8 cellular contexts compared by ENCODE assay signal in the genomic region with DNA sequence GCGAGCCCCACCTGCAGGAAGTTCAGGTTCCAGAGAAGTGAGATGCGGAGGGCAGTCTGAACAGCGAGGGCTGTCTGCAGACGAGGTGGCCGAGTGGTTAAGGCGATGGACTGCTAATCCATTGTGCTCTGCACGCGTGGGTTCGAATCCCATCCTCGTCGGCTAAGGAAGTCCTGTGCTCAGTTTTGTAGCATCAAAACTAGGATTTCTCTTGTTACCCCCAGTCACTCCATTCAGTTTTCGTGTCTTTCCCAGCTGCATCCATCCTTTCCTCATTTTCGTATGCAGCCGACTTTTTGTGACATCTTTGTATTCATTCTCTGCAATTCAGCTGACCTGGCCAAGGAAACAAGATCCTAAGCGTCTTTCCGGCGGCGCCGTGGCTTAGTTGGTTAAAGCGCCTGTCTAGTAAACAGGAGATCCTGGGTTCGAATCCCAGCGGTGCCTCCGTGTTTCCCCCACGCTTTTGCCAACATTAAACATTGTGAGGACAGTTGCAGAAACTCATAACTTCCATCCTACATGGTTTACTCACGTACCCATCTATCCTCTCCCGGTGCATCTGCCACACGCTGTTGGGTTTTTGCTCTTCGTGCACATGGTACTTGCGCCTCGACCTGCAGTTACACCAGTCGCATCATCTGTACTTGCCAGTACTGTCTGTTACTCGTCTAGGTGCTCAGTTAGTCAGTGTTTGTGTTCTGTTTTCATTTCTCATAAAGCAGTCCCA. TPM values are rescaled to one million over a fixed set of nuclear protein-coding genes. Genes with fewer than 3 reads are reported as not detected.
A peak's percentile ranks its signal among the peaks of the same experiment; 100 is the strongest.
DNase-seq lines count a peak whose midpoint lies in the region; ATAC-seq and TF ChIP-seq lines count a peak whose summit lies in the region.

No MANE protein-coding gene starts in this region.

- H3K4me3 Mint-ChIP-seq in CD4-positive, alpha-beta T cell = no peak overlapping the region

- H3K27me3 Mint-ChIP-seq in CD4-positive, alpha-beta T cell = no peaks in the 10 kb centered on the region

- H3K27ac ChIP-seq in CD4-positive, alpha-beta T cell (ENCODE audit: low read depth, low read length) = peak overlapping the region; percentile 76
- peak overlapping the region; percentile 35; the same call in 1 of the 2 replicates for H3K27ac ChIP-seq in SJSA1
- peak overlapping the region; percentile 96 for H3K27ac ChIP-seq in substantia nigra (ENCODE audit: low read depth, low read length, poor library complexity, severe bottlenecking)

- peak overlapping the region; percentile 52 for H3K4me3 ChIP-seq in SJSA1

- H3K9me3 ChIP-seq in CD4-positive, alpha-beta T cell (ENCODE audit: control insufficient read depth, low read length) = no peaks in the 10 kb centered on the region
- no peaks in the 10 kb centered on the region for H3K9me3 ChIP-seq in SJSA1 (replicated peaks)

- H3K36me3 ChIP-seq in SJSA1 = 0 out of 2 replicates have a peak, but pooled peaks cover 4% of the 10 kb centered on the region

- ATAC-seq in CD4-positive, alpha-beta T cell (ENCODE audit: poor library complexity) = peak; percentile 49
- peak; percentile 24 for ATAC-seq in GM21737 (IDR thresholded peaks at IDR 0.05; ENCODE audit: unreplicated experiment)

- peaks cover 21% of the 10 kb centered on the region for H3K4me1 ChIP-seq in SJSA1 (replicated peaks)

- peaks cover 15% of the 10 kb centered on the region for H3K4me1 Mint-ChIP-seq in CD4-positive, alpha-beta T cell (ENCODE audit: low read depth)

- CTCF ChIA-PET in CD4-positive, alpha-beta T cell (lab: Charles Lee) = interaction anchor here (0.8 to 4.7 kb wide), 10 partner anchors 11 to 68 kb away, joined by 3 to 30 read pairs (median 7); partner anchors contain the start of genes ALOXE3 and TMEM107

- H3K9me3 Mint-ChIP-seq in CD4-positive, alpha-beta T cell = no peaks in the 10 kb centered on the region

- intact Hi-C loops in CD4-positive, alpha-beta T cell (cut with DNase I, micrococcal nuclease) = loop anchor here (1.0 to 5.0 kb wide), 9 partner anchors 11 to 68 kb away; partner anchors contain the start of genes CTC1 (in 1 of the 2), PFAS (in 1 of the 2) and TMEM107 (in 1 of the 2)

- H3K27ac Mint-ChIP-seq in CD4-positive, alpha-beta T cell = no peak overlapping the region

- POLR2A ChIA-PET in CD4-positive, alpha-beta T cell (lab: Charles Lee) = interaction anchor here (0.7 to 10.5 kb wide), 19 partner anchors 9 to 109 kb away, joined by 3 to 344 read pairs (median 13); partner anchors contain the start of genes ALOXE3, AURKB, CTC1 and HES7

- peak; percentile 28 for TF ChIP-seq CTCF in CD4-positive, alpha-beta T cell (IDR thresholded peaks at IDR 0.05)

- H3K27me3 ChIP-seq in CD4-positive, alpha-beta T cell (ENCODE audit: control insufficient read depth, insufficient read depth, low read length) = no peaks in the 10 kb centered on the region
- no peaks in the 10 kb centered on the region for H3K27me3 ChIP-seq in SJSA1 (replicated peaks)

- DNase-seq in CD4-positive, alpha-beta T cell = peak; percentile 83 to 90 (median 88)
- DNase-seq in NAMALWA (ENCODE audit: low spot score) (peak; percentile 92), SJSA1 (ENCODE audit: low read depth in 1 of 2, low spot score in 2 of 2) (peak; percentile 93 to 95), globus pallidus (ENCODE audit: low spot score) (peak; percentile 94), nucleus accumbens (lab: John Stamatoyannopoulos, UW) (peak; percentile 35 to 95 (median 88)), substantia nigra (lab: John Stamatoyannopoulos, UW) (peak; percentile 37 to 96 (median 85))
- DNase-seq in activated naive CD4-positive, alpha-beta T cell (lab: John Stamatoyannopoulos, UW) = peak; percentile 81 to 93 (median 90)

- H3K36me3 Mint-ChIP-seq in CD4-positive, alpha-beta T cell (ENCODE audit: low read depth) = peaks cover 3% of the 10 kb centered on the region

RNA-seq across cellular contexts. Expression of gene BORCS6, which starts 3.0 kb away (rescaled TPM):
- total RNA-seq in CD4-positive, alpha-beta T cell = 1 to 10 TPM; 6.1 to 6.4 TPM
- total RNA-seq in SJSA1 (2014; rRNA removed; shearing (Covaris generic)) = 4.3 and 7.4 TPM in 2 replicates

RNA-seq across cellular contexts. Expression of gene TMEM107, which starts 10.8 kb away (rescaled TPM):
- total RNA-seq in CD4-positive, alpha-beta T cell = 10 to 100 TPM; 12.2 to 12.9 TPM
- total RNA-seq in SJSA1 (2014; rRNA removed; shearing (Covaris generic)) = 11.5 and 15.9 TPM in 2 replicates

RNA-seq across cellular contexts. Expression of gene AURKB, which starts 23.4 kb away (rescaled TPM):
- total RNA-seq in CD4-positive, alpha-beta T cell = 1 to 10 TPM in 1 of 2 experiments, under 1 TPM in 1; 0.56 to 1.4 TPM
- 99.7 and 119 TPM in 2 replicates for total RNA-seq in SJSA1 (2014; rRNA removed; shearing (Covaris generic))

RNA-seq across cellular contexts. Expression of gene VAMP2, which starts 24.2 kb away (rescaled TPM):
- total RNA-seq in CD4-positive, alpha-beta T cell = 100 to 1,000 TPM; 351 to 366 TPM
- total RNA-seq in SJSA1 (2014; rRNA removed; shearing (Covaris generic)) = 2.9 and 9.7 TPM in 2 replicates

RNA-seq across cellular contexts. Expression of gene PER1, which starts 34.7 kb away (rescaled TPM):
- 1,000 to 10,000 TPM; 1,723 to 1,794 TPM for total RNA-seq in CD4-positive, alpha-beta T cell
- total RNA-seq in SJSA1 (2014; rRNA removed; shearing (Covaris generic)) = 1.0 and 8.3 TPM in 2 replicates

Comparison
In these comparisons a context has a peak if more than half of its experiments do, and no peak if none do; other contexts are left out.
1. Peak in every context shown above with its lines: DNase-seq, ATAC-seq, H3K4me3 ChIP-seq and H3K27ac ChIP-seq.
2. H3K27ac ChIP-seq: peak in every context shown above with its lines; median percentile 96 in substantia nigra; 76 in CD4-positive, alpha-beta T cell; 35 in SJSA1.
3. RNA of gene AURKB, which starts 23.4 kb away (total RNA-seq): 99.7 to 119 TPM in SJSA1; 0.56 to 1.4 TPM in CD4-positive, alpha-beta T cell; every median in the first group is over 10 times any median in the second.